In the genomic region with DNA sequence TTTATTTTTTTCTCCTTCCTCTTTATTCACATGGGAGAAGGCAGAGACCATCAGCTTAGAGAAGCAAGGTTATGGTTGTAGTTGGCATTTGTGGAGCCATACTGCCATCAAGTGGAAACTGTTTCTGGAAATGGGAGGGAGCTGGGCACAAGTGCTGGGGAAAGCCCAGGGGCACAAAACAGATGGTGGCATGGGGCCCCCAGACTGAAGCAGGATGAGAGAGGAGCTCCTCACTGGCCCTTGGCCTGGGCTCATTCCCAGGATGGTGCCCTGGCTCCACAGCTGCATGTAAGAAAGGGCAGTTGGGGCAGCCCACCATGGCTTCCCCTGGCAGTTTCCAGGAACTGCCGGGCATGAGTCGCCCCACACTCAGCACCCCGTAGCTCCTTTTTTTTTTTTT, we compare ENCODE assay signal across 14 cellular contexts. TPM values are rescaled to one million over a fixed set of nuclear protein-coding genes. Genes with fewer than 3 reads are reported as not detected.
DNase-seq lines count a peak whose midpoint lies in the region; ATAC-seq and TF ChIP-seq lines count a peak whose summit lies in the region.
"Had no signal": no experiment of that assay in that cellular context is flagged by ENCODE, and none has a peak within 500 bp of the region (broad histone marks: within the 10 kb centered on the region; RNA-seq: fewer than 3 reads in every experiment).

No MANE protein-coding gene starts in this region.

- TF ChIP-seq CTCF in AG09309 (IDR thresholded peaks at IDR 0.05; ENCODE audit: control insufficient read depth, insufficient read depth, low read depth, low read length, missing control alignments) (peak; percentile 30), nephron (IDR thresholded peaks at IDR 0.05; ENCODE audit: unreplicated experiment in 3 of 3) (no peak), prostate gland (IDR thresholded peaks at IDR 0.05) (no peak)

- intact Hi-C loops in CD4-positive, alpha-beta memory T cell (cut with micrococcal nuclease), result no loop called here
- intact Hi-C loops in prostate gland (cut with DNase I), result no loop called here

- H3K36me3 Mint-ChIP-seq in nephron (ENCODE audit: low read depth), result peaks cover 65% of the 10 kb centered on the region
- H3K36me3 Mint-ChIP-seq in CD4-positive, alpha-beta memory T cell, result peaks cover 12 to 24% of the 10 kb centered on the region in 2 donors

- peaks cover 5% of the 10 kb centered on the region for H3K4me1 Mint-ChIP-seq in nephron
- H3K4me1 Mint-ChIP-seq in CD4-positive, alpha-beta memory T cell, result peaks cover 7 to 53% (median 17%) of the 10 kb centered on the region in 4 donors

- H3K27ac ChIP-seq in SJCRH30, result no peak overlapping the region
- H3K27ac ChIP-seq in CD4-positive, alpha-beta memory T cell (ENCODE audit: low read depth, low read length), result no peak overlapping the region
- H3K27ac ChIP-seq in prostate gland, result no peak overlapping the region
- H3K27ac ChIP-seq: parathyroid adenoma had no signal

- H3K4me1 ChIP-seq in SJCRH30 (no peaks in the 10 kb centered on the region), prostate gland (replicated peaks) (no peaks in the 10 kb centered on the region)
- no peaks in the 10 kb centered on the region for H3K4me1 ChIP-seq in CD4-positive, alpha-beta memory T cell (ENCODE audit: insufficient read depth, low read length)
- H3K4me1 ChIP-seq: HAP-1, parathyroid adenoma had no signal

- peak; percentile 24 for ATAC-seq in GM19023 (IDR thresholded peaks at IDR 0.05; ENCODE audit: unreplicated experiment)
- ATAC-seq: activated CD4-positive, CD25-positive, alpha-beta regulatory T cell treated with anti-CD3 and anti-CD28 coated beads, Interleukin-2, amount 50 U/mL, for 24 hours had no signal

- WGBS in prostate gland, result 67% methylated on average over 3 of the region's 3 CpGs

- no peaks in the 10 kb centered on the region for H3K27me3 Mint-ChIP-seq in nephron (ENCODE audit: low read depth)
- H3K27me3 Mint-ChIP-seq in CD4-positive, alpha-beta memory T cell, result no peaks in the 10 kb centered on the region
- H3K27me3 Mint-ChIP-seq: dendritic cell treated with granulocyte-macrophage colony-stimulating factor and Interleukin-4, amounts not matched to agents 40 ng/mL and 50 ng/mL, for 4 days had no signal

- H3K4me3 Mint-ChIP-seq in nephron, result no peak overlapping the region
- H3K4me3 Mint-ChIP-seq in CD4-positive, alpha-beta memory T cell, result no peak overlapping the region
- H3K4me3 Mint-ChIP-seq: activated naive CD4-positive, alpha-beta T cell treated with anti-CD3 and anti-CD28 coated beads for 36 hours; dendritic cell treated with granulocyte-macrophage colony-stimulating factor and Interleukin-4, amounts not matched to agents 40 ng/mL and 50 ng/mL, for 4 days had no signal

- H3K36me3 ChIP-seq in SJCRH30, result no peaks in the 10 kb centered on the region
- H3K36me3 ChIP-seq in CD4-positive, alpha-beta memory T cell (ENCODE audit: insufficient read depth, low read length), result no peaks in the 10 kb centered on the region
- no peaks in the 10 kb centered on the region for H3K36me3 ChIP-seq in prostate gland
- H3K36me3 ChIP-seq: HAP-1 had no signal

- H3K9me3 ChIP-seq in SJCRH30 (replicated peaks) (no peaks in the 10 kb centered on the region), prostate gland (no peaks in the 10 kb centered on the region)
- H3K9me3 ChIP-seq in CD4-positive, alpha-beta memory T cell (ENCODE audit: control insufficient read depth in 1 of 2, low read length in 2 of 2), result no peaks in the 10 kb centered on the region
- H3K9me3 ChIP-seq: HAP-1 had no signal

- POLR2A ChIA-PET in CD4-positive, alpha-beta memory T cell (lab: Charles Lee; ENCODE audit: partially characterized antibody), result no interaction called here

- CTCF ChIA-PET in CD4-positive, alpha-beta memory T cell (lab: Charles Lee; ENCODE audit: partially characterized antibody), result interaction anchor here (0.6 to 2.9 kb wide), 6 partner anchors 13 to 190 kb away, joined by 3 to 23 read pairs (median 3); no protein-coding TSS in a partner anchor

- peaks cover 18% of the 10 kb centered on the region for H3K9me3 Mint-ChIP-seq in nephron
- no peaks in the 10 kb centered on the region for H3K9me3 Mint-ChIP-seq in CD4-positive, alpha-beta memory T cell
- H3K9me3 Mint-ChIP-seq: activated naive CD4-positive, alpha-beta T cell treated with anti-CD3 and anti-CD28 coated beads for 36 hours; dendritic cell treated with granulocyte-macrophage colony-stimulating factor and Interleukin-4, amounts not matched to agents 40 ng/mL and 50 ng/mL, for 4 days had no signal

- H3K27me3 ChIP-seq in SJCRH30, result no peaks in the 10 kb centered on the region
- no peaks in the 10 kb centered on the region for H3K27me3 ChIP-seq in CD4-positive, alpha-beta memory T cell (ENCODE audit: insufficient read depth, low read length)
- H3K27me3 ChIP-seq in prostate gland (replicated peaks; ENCODE audit: insufficient read depth), result no peaks in the 10 kb centered on the region

- TF ChIP-seq POLR2A in prostate gland (IDR thresholded peaks at IDR 0.05), result no peak

- peak overlapping the region in 2 of 3 experiments; percentile 67 to 78 for H3K27ac Mint-ChIP-seq in nephron
- H3K27ac Mint-ChIP-seq in CD4-positive, alpha-beta memory T cell, result peak overlapping the region in 2 of 7 donors; percentile 43 to 81
- H3K27ac Mint-ChIP-seq: activated naive CD4-positive, alpha-beta T cell treated with anti-CD3 and anti-CD28 coated beads for 36 hours; dendritic cell treated with granulocyte-macrophage colony-stimulating factor and Interleukin-4, amounts not matched to agents 40 ng/mL and 50 ng/mL, for 4 days had no signal

- H3K4me3 ChIP-seq in AG09309 (ENCODE audit: control insufficient read depth, low read depth, low read length) (peak overlapping the region; percentile 36), SJCRH30 (no peak overlapping the region), prostate gland (no peak overlapping the region)
- no peak overlapping the region for H3K4me3 ChIP-seq in CD4-positive, alpha-beta memory T cell (ENCODE audit: low read length in 2 of 2)
- H3K4me3 ChIP-seq: HAP-1 had no signal

- DNase-seq in AG09309 (ENCODE audit: low read depth) (no peak), astrocyte of the hippocampus (ENCODE audit: low read depth, low spot score) (peak; percentile 46), SJCRH30 (no peak), SW 1271 (lab: John Stamatoyannopoulos, UW) (no peak), prostate gland (ENCODE audit: low spot score) (no peak)
- no peak for DNase-seq in CD4-positive, alpha-beta memory T cell
- DNase-seq: activated naive CD4-positive, alpha-beta T cell treated with anti-CD3 and anti-CD28 coated beads for 36 hours; NCI-H524 treated with DMSO at 0.1 percent for 48 hours had no signal

RNA-seq across cellular contexts. Expression of a gene that starts 59.2 kb away (rescaled TPM):
- total RNA-seq in SJCRH30 (2014; rRNA removed; shearing (Covaris generic)), result 14.6 and 16.2 TPM in 2 replicates
- 10 to 100 TPM; 29.3 to 34.3 TPM for total RNA-seq in CD4-positive, alpha-beta memory T cell
- 10 to 100 TPM; 70.1 to 75.7 TPM for polyA plus RNA-seq in CD4-positive, alpha-beta memory T cell
- total RNA-seq in prostate gland, result 10 to 100 TPM; 26.2 to 28.8 TPM
